In genomic region chr6:166627875-166628849, GRCh38 we compare ENCODE assay signal across 8 cellular contexts.
DNase-seq lines count a peak whose midpoint lies in the region; ATAC-seq lines count a peak whose summit lies in the region.

No MANE protein-coding gene starts in this region.

- H3K27ac ChIP-seq in epithelial cell of prostate (peak overlapping the region; percentile 44), muscle layer of colon (ENCODE audit: low read depth, low read length) (peak overlapping the region; percentile 84)

- H3K9ac ChIP-seq in muscle layer of colon (ENCODE audit: low read length) = peak overlapping the region; percentile 41

- DNase-seq in AG20443 (ENCODE audit: low spot score) (peak; percentile 72), GM19240 (ENCODE audit: insufficient read length, low spot score) (peak; percentile 29), NCI-H82 (lab: John Stamatoyannopoulos, UW) (peak; percentile 84), activated T-cell treated with anti-CD3 and anti-CD28 coated beads for 1 hour (ENCODE audit: low read depth) (peak; percentile 38), epithelial cell of prostate (ENCODE audit: low read depth, low spot score) (no peak)
- peak; percentile 54 for DNase-seq in stimulated activated naive CD4-positive, alpha-beta T cell treated with Interleukin-2 at 50 U/mL for 16 hours (lab: John Stamatoyannopoulos, UW)

- H3K9me3 ChIP-seq in muscle layer of colon (ENCODE audit: low read length) = no peaks in the 10 kb centered on the region

- ATAC-seq in HG03354 (IDR thresholded peaks at IDR 0.05; ENCODE audit: poor library complexity, severe bottlenecking, unreplicated experiment) = peak; percentile 33

- H3K4me1 ChIP-seq in muscle layer of colon (ENCODE audit: insufficient read depth, low read length) = peaks cover 10% of the 10 kb centered on the region

- H3K36me3 ChIP-seq in muscle layer of colon (ENCODE audit: insufficient read depth, low read length) = no peaks in the 10 kb centered on the region

- H3K27me3 ChIP-seq in muscle layer of colon (ENCODE audit: control insufficient read depth in 1 of 2, insufficient read depth in 2 of 2, low read length in 2 of 2) = peaks cover 0 to 5% of the 10 kb centered on the region in 2 donors

- peak overlapping the region; percentile 65 to 66 for H3K4me3 ChIP-seq in muscle layer of colon (ENCODE audit: low read depth in 1 of 2, low read length in 2 of 2)
